10 cellular contexts compared by ENCODE assay signal in the genomic region with DNA sequence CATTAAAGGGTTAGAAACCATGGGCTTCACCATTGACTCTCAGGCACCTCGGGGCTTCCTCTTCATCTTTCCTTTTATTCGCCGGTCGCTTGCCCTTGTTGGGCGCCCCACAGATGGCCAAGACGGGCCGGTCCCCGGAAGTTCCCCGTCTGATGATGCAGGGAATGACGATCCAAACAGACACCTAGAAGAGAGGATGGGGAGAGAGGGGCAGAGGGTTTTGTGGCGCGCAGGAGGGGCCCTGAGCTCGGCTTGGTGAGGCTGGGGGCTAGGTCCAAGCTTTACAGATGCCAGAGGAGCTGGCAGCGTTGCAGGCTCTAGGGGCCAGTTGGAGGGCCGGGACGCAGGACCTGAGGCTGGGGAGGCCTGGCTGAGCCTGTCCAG. TPM values are rescaled to one million over a fixed set of nuclear protein-coding genes. Genes with fewer than 3 reads are reported as not detected.
A peak's percentile ranks its signal among the peaks of the same experiment; 100 is the strongest.
DNase-seq lines count a peak whose midpoint lies in the region; ATAC-seq, FAIRE-seq and TF ChIP-seq lines count a peak whose summit lies in the region.
"Had no signal": no experiment of that assay in that cellular context is flagged by ENCODE, and none has a peak within 500 bp of the region (broad histone marks: within the 10 kb centered on the region; RNA-seq: fewer than 3 reads in every experiment).

No MANE protein-coding gene starts in this region.

- no peak overlapping the region for H2BK20ac ChIP-seq in H1 (ENCODE audit: low read length)

- WGBS in HUES64 = 67% methylated on average over 16 of the region's 16 CpGs
- WGBS in H1 (ENCODE audit: extremely low coverage in 1 of 2, insufficient coverage in 1 of 2, insufficient read length in 1 of 2, insufficient replicate concordance in 2 of 2, low coverage in 1 of 2, low lambda C conversion rate in 2 of 2, missing lambda C conversion rate in 1 of 2), 2 experiments = 85% methylated on average over 13 of the region's 16 CpGs; no CpG with 5 or more reads in 1 of the 2 experiments
- no CpG with 5 or more reads among the region's 16 CpGs for WGBS in neuronal stem cell (ENCODE audit: extremely low coverage in 2 of 2, insufficient read length in 2 of 2, insufficient replicate concordance in 1 of 2), 2 donors

- H4K8ac ChIP-seq in H1 (ENCODE audit: extremely low read depth, insufficient read depth, low read length) = peak overlapping the region; percentile 72; the same call in 1 of the 2 replicates
- no peak overlapping the region for H4K8ac ChIP-seq in neuronal stem cell (ENCODE audit: low read depth, low read length)

- peaks cover 17% of the 10 kb centered on the region for H3K9me3 ChIP-seq in BLaER1
- 0 out of 2 replicates have a peak, but pooled peaks cover 5% of the 10 kb centered on the region for H3K9me3 ChIP-seq in HUES64 (ENCODE audit: insufficient read depth, low read depth, low read length)
- peaks cover 5 to 10% of the 10 kb centered on the region in 2 experiments for H3K9me3 ChIP-seq in H1 (ENCODE audit: insufficient read depth in 2 of 2, low read depth in 1 of 2, low read length in 1 of 2)
- H3K9me3 ChIP-seq in neuronal stem cell (replicated peaks in 1 of 2; ENCODE audit: control insufficient read depth in 2 of 2, insufficient read depth in 1 of 2, low read depth in 1 of 2, low read length in 2 of 2) = peaks cover 7% of the 10 kb centered on the region in 2 donors
- H3K9me3 ChIP-seq in BE2C = peaks cover 4% of the 10 kb centered on the region; the same call in 1 of the 2 replicates

- TF ChIP-seq CTCF in H1 (IDR thresholded peaks at IDR 0.05; ENCODE audit: control extremely low read depth in 1 of 3, insufficient read depth in 1 of 3, low read depth in 1 of 3, low read length in 3 of 3) = no peak
- no peak for TF ChIP-seq CTCF in BE2C (IDR thresholded peaks at IDR 0.05; ENCODE audit: low read depth, low read length)

- H3K27ac ChIP-seq in BLaER1 = no peak overlapping the region
- H3K27ac ChIP-seq in HUES64 (ENCODE audit: low read depth, low read length) = no peak overlapping the region
- H3K27ac ChIP-seq in H1 (ENCODE audit: low read depth, low read length) = no peak overlapping the region
- H3K27ac ChIP-seq in neuronal stem cell (replicated peaks; ENCODE audit: low read length) = no peak overlapping the region

- H2BK120ac ChIP-seq in H1 (replicated peaks; ENCODE audit: low read depth, low read length) (no peak overlapping the region), neuronal stem cell (ENCODE audit: low read depth, low read length) (no peak overlapping the region)

- peak overlapping the region; percentile 17; the same call in 1 of the 2 replicates for H3K4me2 ChIP-seq in BLaER1
- H3K4me2 ChIP-seq in H1 (ENCODE audit: insufficient read depth in 1 of 2, low read depth in 2 of 2, low read length in 2 of 2) = peak overlapping the region; percentile 89; a peak in 2 of 4 replicates
- H3K4me2 ChIP-seq in neuronal stem cell (ENCODE audit: insufficient read depth, low read length, poor library complexity, severe bottlenecking) = no peak overlapping the region

- H3K4me3 ChIP-seq in BLaER1 (no peak overlapping the region), HUES64 (ENCODE audit: low read length) (peak overlapping the region; percentile 55), H1 (ENCODE audit: extremely low read depth in 1 of 4, insufficient read depth in 2 of 4, low read depth in 3 of 4, low read length in 4 of 4) (peak overlapping the region in 1 of 4 experiments; percentile 66; a peak in 2 of 8 replicates), neuronal stem cell (ENCODE audit: low read length in 2 of 2) (peak overlapping the region in 1 of 2 donors; percentile 14), BE2C (ENCODE audit: low read depth, low read length) (no peak overlapping the region)

- H3K79me2 ChIP-seq in H1 (ENCODE audit: control insufficient read depth in 1 of 2, insufficient read depth in 2 of 2, low read length in 2 of 2) = no peaks in the 10 kb centered on the region

- H2AK5ac ChIP-seq in H1 (ENCODE audit: low read depth, low read length) (no peak overlapping the region), neuronal stem cell (ENCODE audit: low read depth, low read length) (peak overlapping the region; percentile 68)

- CTCF ChIA-PET in H1 (lab: Charles Lee; ENCODE audit: partially characterized antibody) = interaction anchor here (1.0 to 2.4 kb wide), 10 partner anchors 8 to 507 kb away, joined by 3 to 16 read pairs (median 5); partner anchors contain the start of gene CEP70

- H3K9ac ChIP-seq in BLaER1 = no peak overlapping the region
- H3K9ac ChIP-seq in HUES64 (ENCODE audit: low read depth, low read length) = no peak overlapping the region
- H3K9ac ChIP-seq in H1 (replicated peaks in 1 of 4; ENCODE audit: extremely low read depth in 1 of 4, low read depth in 3 of 4, low read length in 3 of 4) = no peak overlapping the region
- H3K9ac ChIP-seq in neuronal stem cell (ENCODE audit: low read depth, low read length, poor library complexity) = no peak overlapping the region

- no peak overlapping the region for H3K4ac ChIP-seq in H1 (replicated peaks; ENCODE audit: insufficient read length, low read depth, low read length)
- H3K4ac ChIP-seq in neuronal stem cell (ENCODE audit: low read length) = no peak overlapping the region

- no peaks in the 10 kb centered on the region for H3K36me3 ChIP-seq in BLaER1
- H3K36me3 ChIP-seq in HUES64 (ENCODE audit: insufficient read depth, low read length) = no peaks in the 10 kb centered on the region
- peaks cover 0 to 6% (median 0%) of the 10 kb centered on the region in 4 experiments; a peak in 1 of 8 replicates for H3K36me3 ChIP-seq in H1 (ENCODE audit: control insufficient read depth in 2 of 4, insufficient read depth in 4 of 4, low read length in 3 of 4)
- no peaks in the 10 kb centered on the region for H3K36me3 ChIP-seq in neuronal stem cell (replicated peaks in 1 of 2; ENCODE audit: control insufficient read depth in 2 of 2, insufficient read depth in 2 of 2, low read length in 2 of 2)
- no peaks in the 10 kb centered on the region for H3K36me3 ChIP-seq in BE2C

- H2BK15ac ChIP-seq in H1 (ENCODE audit: low read length) (no peak overlapping the region), neuronal stem cell (ENCODE audit: low read length) (no peak overlapping the region)

- peaks cover 18% of the 10 kb centered on the region for H3K27me3 ChIP-seq in BLaER1
- peaks cover 62% of the 10 kb centered on the region for H3K27me3 ChIP-seq in HUES64 (ENCODE audit: insufficient read depth, low read length)
- peaks cover 19 to 45% (median 36%) of the 10 kb centered on the region in 4 experiments for H3K27me3 ChIP-seq in H1 (replicated peaks in 1 of 4; ENCODE audit: control insufficient read depth in 3 of 4, extremely low read depth in 1 of 4, insufficient read depth in 3 of 4, low read length in 3 of 4)
- peaks cover 13 to 77% (median 46%) of the 10 kb centered on the region in 3 experiments for H3K27me3 ChIP-seq in neuronal stem cell (ENCODE audit: control insufficient read depth in 3 of 3, insufficient read depth in 3 of 3, low read depth in 1 of 3, low read length in 3 of 3)
- H3K27me3 ChIP-seq in BE2C = peaks cover 4% of the 10 kb centered on the region; the same call in 1 of the 2 replicates

- H4K5ac ChIP-seq in H1 (ENCODE audit: insufficient read length, low read depth, low read length) = no peak overlapping the region

- no peak overlapping the region for H4K91ac ChIP-seq in H1 (replicated peaks; ENCODE audit: insufficient read length, low read length)
- H4K91ac ChIP-seq in neuronal stem cell (ENCODE audit: low read depth, low read length, poor library complexity) = no peak overlapping the region

- no peak for DNase-seq in H1 (ENCODE audit: low read depth in 1 of 2, low spot score in 2 of 2)
- no peak for DNase-seq in neuronal stem cell (ENCODE audit: low spot score)
- DNase-seq in central memory CD4-positive, alpha-beta T cell = no peak
- no peak for DNase-seq in BE2C
- DNase-seq in stimulated activated CD4-positive, alpha-beta T cell treated with anti-CD3 and anti-CD28 coated beads, Interleukin-4, amount 100 ng/mL, for 24 hours = no peak

- TF ChIP-seq RAD21 in H1 (IDR thresholded peaks at IDR 0.05 in 1 of 2, conservative IDR thresholded peaks at IDR 0.05 in 1 of 2; ENCODE audit: low read depth in 2 of 2, low read length in 2 of 2) = no peak

- POLR2A ChIA-PET in H1 (lab: Charles Lee; ENCODE audit: partially characterized antibody) = interaction anchor here (1.0 kb wide), 1 partner anchor 247 kb away, joined by 5 read pairs; no protein-coding TSS in a partner anchor

- ATAC-seq in GM19467 (IDR thresholded peaks at IDR 0.05; ENCODE audit: unreplicated experiment) = no peak

- no peak for TF ChIP-seq EP300 in H1 (IDR thresholded peaks at IDR 0.05; ENCODE audit: borderline replicate concordance in 1 of 2, low read depth in 2 of 2, low read length in 2 of 2)

- peak overlapping the region; percentile 35; the same call in 1 of the 2 replicates for H2BK5ac ChIP-seq in H1 (ENCODE audit: low read depth, low read length)
- H2BK5ac ChIP-seq in neuronal stem cell (ENCODE audit: low read length) = no peak overlapping the region

- FAIRE-seq in H1 (lab: Jason Lieb, UNC) = no peak
- FAIRE-seq: G401.6, small intestine had no signal

- no peak overlapping the region for H2BK12ac ChIP-seq in H1 (ENCODE audit: low read depth, low read length)
- H2BK12ac ChIP-seq in neuronal stem cell (ENCODE audit: low read length) = no peak overlapping the region

- H3K23me2 ChIP-seq in H1 (ENCODE audit: low read depth, low read length) = peaks cover 8% of the 10 kb centered on the region; the same call in 1 of the 2 replicates

- H3K18ac ChIP-seq in H1 (ENCODE audit: extremely low read depth, low read length) (peak overlapping the region; percentile 9; the same call in 1 of the 2 replicates), neuronal stem cell (ENCODE audit: low read length) (no peak overlapping the region)

- no peak overlapping the region for H3K56ac ChIP-seq in H1 (replicated peaks; ENCODE audit: insufficient read length, low read depth, low read length)

- no peaks in the 10 kb centered on the region for H4K20me1 ChIP-seq in BLaER1
- peaks cover 0 to 2% of the 10 kb centered on the region in 2 experiments for H4K20me1 ChIP-seq in H1 (replicated peaks in 1 of 2; ENCODE audit: control insufficient read depth in 1 of 2, insufficient read depth in 2 of 2, low read length in 2 of 2)

- H3K14ac ChIP-seq in H1 (ENCODE audit: insufficient read length) (no peak overlapping the region), neuronal stem cell (ENCODE audit: low read length) (no peak overlapping the region)

- TF ChIP-seq POLR2A in H1 (IDR thresholded peaks at IDR 0.05; ENCODE audit: control extremely low read depth in 1 of 2, low read depth in 2 of 2, low read length in 2 of 2) = no peak

- H2AFZ ChIP-seq in H1 (ENCODE audit: low read length) (peak overlapping the region; percentile 24; the same call in 1 of the 2 replicates), neuronal stem cell (ENCODE audit: low read length) (peak overlapping the region; percentile 99)

- H3K23ac ChIP-seq in H1 (ENCODE audit: insufficient read length) (no peak overlapping the region), neuronal stem cell (ENCODE audit: low read depth, low read length, poor library complexity) (no peak overlapping the region)

- no peaks in the 10 kb centered on the region; the same call in 1 of the 2 replicates for H3K79me1 ChIP-seq in H1 (ENCODE audit: low read depth, low read length)
- H3K79me1 ChIP-seq in neuronal stem cell (ENCODE audit: low read depth, low read length) = no peaks in the 10 kb centered on the region

- H3K4me1 ChIP-seq in BLaER1 (no peaks in the 10 kb centered on the region), HUES64 (ENCODE audit: insufficient read depth, low read length) (no peaks in the 10 kb centered on the region), H1 (replicated peaks in 1 of 4; ENCODE audit: control insufficient read depth in 3 of 4, insufficient read depth in 4 of 4, low read length in 3 of 4) (peaks cover 0 to 9% (median 6%) of the 10 kb centered on the region in 4 experiments; a peak in 5 of 7 replicates), neuronal stem cell (ENCODE audit: control insufficient read depth in 2 of 2, insufficient read depth in 1 of 2, low read depth in 1 of 2, low read length in 2 of 2) (peaks cover 3 to 9% of the 10 kb centered on the region in 2 donors), BE2C (no peaks in the 10 kb centered on the region)

RNA-seq across cellular contexts. Expression of gene ESYT3, which starts 0.5 kb away (rescaled TPM):
- polyA plus RNA-seq in HUES64 (2013, experiment 1 of 2) = 1.8 TPM
- polyA plus RNA-seq in HUES64 (2013, experiment 2 of 2) = 1.5 TPM
- total RNA-seq in H1 (2021; fragmentation: NEBNext Ultra II Directional; extraction: Animal tissue kit (Norgen Biotek cat#: 25700)) = 7.0 and 7.3 TPM in 2 replicates
- 4.3 and 4.4 TPM in 2 replicates for polyA plus RNA-seq in H1 (2011; rRNA removed)
- polyA plus RNA-seq in H1 (2011; cell fraction: cytosol; rRNA removed) = 4.3 TPM
- 19.2 TPM for polyA plus RNA-seq in H1 (2011; cell fraction: nucleus; rRNA removed)
- 4.3 to 6.6 TPM (median 5.3 TPM) in 4 replicates for polyA plus RNA-seq in H1 (2012, experiment 1 of 2)
- 1.4 TPM for polyA plus RNA-seq in H1 (2012, experiment 2 of 2)
- 4.7 TPM for polyA plus RNA-seq in H1 (2013, experiment 1 of 2)
- polyA plus RNA-seq in H1 (2013, experiment 2 of 2) = 4.9 TPM
- 9.0 and 12.1 TPM in 2 replicates for polyA minus RNA-seq in H1 (2011; rRNA and poly(A)+ RNA removed)
- 5.9 TPM for polyA minus RNA-seq in H1 (2011; cell fraction: cytosol; rRNA and poly(A)+ RNA removed)
- 23.7 TPM for polyA minus RNA-seq in H1 (2011; cell fraction: nucleus; rRNA and poly(A)+ RNA removed)
- 0.35 TPM for polyA plus RNA-seq in neuronal stem cell (2013, experiment 1 of 2)
- polyA plus RNA-seq in neuronal stem cell (2013, experiment 2 of 2) = 0.39 TPM
- polyA plus RNA-seq in BE2C (2012; ENCODE audit: insufficient read depth, insufficient read length, low read depth) = 0.28 TPM
